In the genomic region with DNA sequence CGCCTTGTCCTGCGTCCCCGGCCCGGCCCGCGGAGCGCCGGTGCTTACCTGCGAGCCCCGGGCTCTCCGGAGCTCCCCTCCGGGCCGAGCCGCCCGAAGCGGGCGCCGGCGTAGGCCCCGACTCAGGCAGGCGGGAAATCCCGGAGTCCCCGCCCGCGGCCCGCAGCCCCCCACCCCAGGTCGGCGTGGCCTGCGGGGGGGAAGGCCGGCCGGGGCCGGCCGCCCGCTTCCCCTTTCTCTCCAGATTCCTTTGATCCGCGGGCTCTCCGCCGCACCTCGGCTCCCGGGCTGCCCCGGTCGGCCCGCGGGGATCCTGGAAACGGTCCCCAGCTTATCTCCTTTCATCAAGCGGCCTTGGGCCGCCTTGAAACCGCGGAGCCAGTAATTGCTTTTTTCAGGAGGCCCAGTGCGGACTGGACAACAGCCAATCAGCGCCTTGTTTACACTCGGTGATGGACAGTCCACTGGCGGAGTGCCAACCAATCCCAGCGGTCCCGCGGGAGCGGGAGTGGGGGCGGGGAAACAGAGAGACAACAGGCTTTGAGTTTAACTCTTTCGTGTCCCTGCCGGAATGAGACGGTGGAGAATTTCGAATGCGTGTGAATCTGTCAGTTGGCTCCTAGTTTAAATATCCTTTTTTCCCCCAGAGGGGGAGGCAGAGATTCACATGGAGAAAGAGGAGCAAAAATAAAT, we compare ENCODE assay signal across 8 cellular contexts.
DNase-seq lines count a peak whose midpoint lies in the region; ATAC-seq and TF ChIP-seq lines count a peak whose summit lies in the region.

No MANE protein-coding gene starts in this region.

- intact Hi-C loops in posterior cingulate gyrus (cut with DNase I): no loop called here

- no peaks in the 10 kb centered on the region for H3K9me3 ChIP-seq in Loucy (ENCODE audit: insufficient read depth, low read depth, low read length)

- peaks cover 8% of the 10 kb centered on the region for H3K27me3 ChIP-seq in Loucy (ENCODE audit: insufficient read depth, low read length, poor library complexity, severe bottlenecking)

- peak overlapping the region; percentile 80 for H3K4me3 ChIP-seq in Loucy (ENCODE audit: low read length, poor library complexity, severe bottlenecking)

- peaks cover 51% of the 10 kb centered on the region for H3K4me1 ChIP-seq in Loucy (ENCODE audit: insufficient read depth, low read length, poor library complexity, severe bottlenecking)

- H3K36me3 ChIP-seq in Loucy (ENCODE audit: insufficient read depth, low read length): no peaks in the 10 kb centered on the region

- H3K9me2 ChIP-seq in Loucy (replicated peaks; ENCODE audit: low read depth, low read length): no peaks in the 10 kb centered on the region

- peak overlapping the region; percentile 97 for H3K9ac ChIP-seq in Loucy (ENCODE audit: low read depth, low read length, poor library complexity, severe bottlenecking)

- H3F3A ChIP-seq in Loucy (ENCODE audit: low read depth): peaks cover 5% of the 10 kb centered on the region

- peaks cover 29% of the 10 kb centered on the region for H4K20me1 ChIP-seq in Loucy (ENCODE audit: insufficient read depth, low read length, poor library complexity, severe bottlenecking)

- no peak for ATAC-seq in HG02852 (IDR thresholded peaks at IDR 0.05; ENCODE audit: unreplicated experiment)
- ATAC-seq in HG02588 (IDR thresholded peaks at IDR 0.05; ENCODE audit: unreplicated experiment): no peak

- no peak overlapping the region for H2AFZ ChIP-seq in Loucy (ENCODE audit: low read length)

- peaks cover 92% of the 10 kb centered on the region for H3K79me2 ChIP-seq in Loucy (ENCODE audit: insufficient read depth, low read length)

- DNase-seq in ELR (ENCODE audit: low read depth) (peak; percentile 100), RPMI8226 (peak; percentile 100), astrocyte of the hippocampus (ENCODE audit: low read depth, low spot score) (peak; percentile 100), hepatic stellate cell (ENCODE audit: low spot score) (peak; percentile 100), posterior cingulate gyrus (peak; percentile 100)

- no peak for TF ChIP-seq CTCF in Loucy (conservative IDR thresholded peaks at IDR 0.05; ENCODE audit: low read length)

- peak overlapping the region; percentile 91 for H3K4me2 ChIP-seq in Loucy (ENCODE audit: low read depth, low read length, poor library complexity, severe bottlenecking)
